8 cellular contexts compared by ENCODE assay signal in the genomic region with DNA sequence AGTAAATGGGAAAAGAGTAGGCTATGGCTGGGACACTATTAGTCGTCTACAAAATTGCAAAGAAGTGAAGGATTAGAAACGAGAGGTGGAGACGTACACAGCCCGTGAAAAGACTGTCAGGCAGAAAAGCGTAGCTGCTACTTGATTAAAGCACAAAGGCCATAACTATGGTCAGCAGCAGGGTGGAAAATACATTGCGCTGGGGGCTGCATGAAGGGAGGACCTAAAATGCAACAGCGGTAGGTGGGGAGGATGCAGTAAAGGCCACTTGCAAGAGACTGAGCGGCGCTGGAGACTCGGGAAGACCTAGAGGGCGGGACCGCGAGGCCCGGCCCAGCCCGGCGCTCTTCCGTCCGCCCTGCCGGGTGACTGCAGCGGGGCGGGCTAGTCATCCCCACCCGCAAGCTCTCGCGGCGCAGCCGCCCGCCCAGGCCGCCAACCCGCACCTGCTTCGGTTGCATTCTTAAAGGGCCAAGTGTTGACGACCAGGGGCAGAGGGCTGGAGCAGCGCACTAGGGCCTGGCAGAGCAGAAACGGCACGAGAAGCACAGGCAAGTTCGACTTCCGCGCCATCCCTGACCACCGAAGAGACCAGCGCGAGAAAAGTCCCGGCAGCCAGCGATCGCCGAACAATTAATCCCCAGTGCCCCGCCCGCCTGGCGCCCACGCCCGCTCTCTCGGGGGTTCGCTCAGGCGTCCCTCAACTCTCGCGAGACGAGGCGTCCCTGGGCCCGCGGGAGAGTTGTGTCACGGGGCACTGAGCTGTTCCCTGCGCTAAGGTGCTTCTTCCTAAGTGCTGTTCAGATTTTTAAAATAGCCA.
DNase-seq lines count a peak whose midpoint lies in the region; ATAC-seq lines count a peak whose summit lies in the region.

A gene (minus strand): TSS at position 635 of the 820 bp plus-strand sequence. CDS start 62 bp downstream, at position 573.

- ATAC-seq in GM18907 (IDR thresholded peaks at IDR 0.05; ENCODE audit: unreplicated experiment) = peak; percentile 93
- ATAC-seq in HG03159 (IDR thresholded peaks at IDR 0.05; ENCODE audit: unreplicated experiment) = peak; percentile 86
- ATAC-seq in activated CD4-positive, CD25-positive, alpha-beta regulatory T cell treated with anti-CD3 and anti-CD28 coated beads, Interleukin-2, amount 50 U/mL, for 24 hours = peak; percentile 93 to 95

- DNase-seq in AG08395 (ENCODE audit: low spot score) = peak; percentile 95
- DNase-seq in NCI-H446 (lab: John Stamatoyannopoulos, UW) = peak; percentile 80 to 94
- peak; percentile 93 for DNase-seq in cerebellar cortex (ENCODE audit: low spot score)
- DNase-seq in islet precursor cell = peak; percentile 97
- peak; percentile 91 to 94 (median 92) for DNase-seq in stimulated activated CD4-positive, alpha-beta T cell treated with anti-CD3 and anti-CD28 coated beads, Interleukin-12 subunit alpha, Interleukin-12 subunit beta, amount 100 ng/mL, for 48 hours (ENCODE audit: low read depth in 2 of 3, low spot score in 1 of 3)

Comparison
In these comparisons a context has a peak if more than half of its experiments do, and no peak if none do; other contexts are left out.
1. Peak in every context shown above with its lines: DNase-seq and ATAC-seq.